16 cellular contexts compared by ENCODE assay signal in the genomic region with DNA sequence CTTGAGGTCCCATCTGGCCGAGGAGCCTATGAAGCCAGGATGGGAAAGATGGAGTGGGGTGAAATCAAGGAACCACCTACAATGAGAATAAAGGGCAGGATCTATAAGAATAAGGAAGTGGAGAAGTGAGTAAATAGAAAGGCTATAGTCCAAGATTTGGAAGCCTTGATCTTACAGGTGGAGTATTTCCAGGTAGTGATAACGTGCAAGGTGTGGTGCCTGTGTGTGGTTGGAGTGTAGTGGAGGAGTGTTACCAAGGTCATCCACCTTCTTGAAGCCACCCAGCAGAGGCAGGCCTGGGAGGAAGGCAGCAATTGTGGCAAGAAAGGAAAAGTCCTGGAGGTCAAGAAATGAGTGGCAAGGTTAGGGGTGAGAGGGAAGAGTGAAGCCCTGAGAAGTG.
DNase-seq lines count a peak whose midpoint lies in the region; TF ChIP-seq lines count a peak whose summit lies in the region.
"Had no signal": no experiment of that assay in that cellular context is flagged by ENCODE, and none has a peak within 500 bp of the region (broad histone marks: within the 10 kb centered on the region; RNA-seq: fewer than 3 reads in every experiment).

No MANE protein-coding gene starts in this region.

- H3K4me1 ChIP-seq in mesendoderm (ENCODE audit: control insufficient read depth, low read depth, low read length) (peaks cover 7% of the 10 kb centered on the region), stomach (peaks cover 18 to 88% (median 46%) of the 10 kb centered on the region in 4 donors)
- H3K4me1 ChIP-seq: esophagus muscularis mucosa had no signal

- H3K9me3 Mint-ChIP-seq in activated CD4-positive, alpha-beta T cell treated with anti-CD3 and anti-CD28 coated beads, Interleukin-2, amount 10 ng/mL, durations not matched to agents 7 days and 5 days = no peaks in the 10 kb centered on the region
- H3K9me3 Mint-ChIP-seq in activated T-helper 1 cell treated with anti-CD3 and anti-CD28 coated beads, Interleukin-12 subunit alpha, Interleukin-12 subunit beta, Interleukin-2, Interleukin-4 antibody, amounts not matched to agents 30 ng/mL and 10 ng/mL and 1 ng/mL, durations not matched to agents 14 hours and 24 hours and 36 hours = peaks cover 8% of the 10 kb centered on the region
- no peaks in the 10 kb centered on the region for H3K9me3 Mint-ChIP-seq in Calu3 (ENCODE audit: low read depth, unreplicated experiment)

- peak overlapping the region; percentile 47 for H3K27ac Mint-ChIP-seq in activated CD4-positive, alpha-beta T cell treated with anti-CD3 and anti-CD28 coated beads, Interleukin-2, amount 10 ng/mL, durations not matched to agents 7 days and 5 days
- peak overlapping the region; percentile 14 for H3K27ac Mint-ChIP-seq in activated T-helper 1 cell treated with anti-CD3 and anti-CD28 coated beads, Interleukin-12 subunit alpha, Interleukin-12 subunit beta, Interleukin-2, Interleukin-4 antibody, amounts not matched to agents 30 ng/mL and 10 ng/mL and 1 ng/mL, durations not matched to agents 14 hours and 24 hours and 36 hours
- H3K27ac Mint-ChIP-seq in Calu3 (ENCODE audit: unreplicated experiment) = no peak overlapping the region

- H4K5ac ChIP-seq in mesendoderm (ENCODE audit: low read length) = no peak overlapping the region

- TF ChIP-seq CTCF in stomach (IDR thresholded peaks at IDR 0.05) = no peak
- no peak for TF ChIP-seq CTCF in Calu3 (IDR thresholded peaks at IDR 0.05; ENCODE audit: unreplicated experiment)

- POLR2A ChIA-PET in activated CD4-positive, alpha-beta T cell treated with anti-CD3 and anti-CD28 coated beads, Interleukin-2, amount 10 ng/mL, durations not matched to agents 7 days and 5 days (lab: Charles Lee) = no interaction called here

- H3K4me1 Mint-ChIP-seq in activated CD4-positive, alpha-beta T cell treated with anti-CD3 and anti-CD28 coated beads, Interleukin-2, amount 10 ng/mL, durations not matched to agents 7 days and 5 days = peaks cover 61% of the 10 kb centered on the region
- peaks cover 65% of the 10 kb centered on the region for H3K4me1 Mint-ChIP-seq in activated T-helper 1 cell treated with anti-CD3 and anti-CD28 coated beads, Interleukin-12 subunit alpha, Interleukin-12 subunit beta, Interleukin-2, Interleukin-4 antibody, amounts not matched to agents 30 ng/mL and 10 ng/mL and 1 ng/mL, durations not matched to agents 14 hours and 24 hours and 36 hours (ENCODE audit: low read depth)
- peaks cover 14% of the 10 kb centered on the region for H3K4me1 Mint-ChIP-seq in Calu3 (ENCODE audit: low read depth, unreplicated experiment)

- intact Hi-C loops in activated T-helper 1 cell treated with anti-CD3 and anti-CD28 coated beads, Interleukin-12 subunit alpha, Interleukin-12 subunit beta, Interleukin-2, Interleukin-4 antibody, amounts not matched to agents 30 ng/mL and 10 ng/mL and 1 ng/mL, durations not matched to agents 14 hours and 24 hours and 36 hours (cut with micrococcal nuclease) = no loop called here
- intact Hi-C loops in stomach (cut with DNase I; ENCODE audit: low total_unique reads) = no loop called here
- intact Hi-C loops in Calu3 (cut with micrococcal nuclease; ENCODE audit: unreplicated experiment) = no loop called here

- H2BK120ac ChIP-seq in mesendoderm (ENCODE audit: low read depth, low read length) = no peak overlapping the region

- CTCF ChIA-PET in activated CD4-positive, alpha-beta T cell treated with anti-CD3 and anti-CD28 coated beads, Interleukin-2, amount 10 ng/mL, durations not matched to agents 7 days and 5 days (lab: Charles Lee) = no interaction called here
- CTCF ChIA-PET in Calu3 (lab: Charles Lee) = no interaction called here

- BruUV-seq in Calu3 (replicated peaks; lab: Mats Ljungman, UMichigan) = no TSS peak

- no peaks in the 10 kb centered on the region for H3K9me3 ChIP-seq in stomach
- H3K9me3 ChIP-seq: adrenal gland, esophagus muscularis mucosa had no signal

- no peak overlapping the region for H3K4me2 ChIP-seq in mesendoderm (ENCODE audit: low read length)

- H2BK15ac ChIP-seq in mesendoderm (replicated peaks; ENCODE audit: low read depth) = no peak overlapping the region

- no peak overlapping the region for H3K18ac ChIP-seq in mesendoderm (ENCODE audit: low read length)

- no peak overlapping the region for H3K9ac ChIP-seq in mesendoderm (ENCODE audit: low read length)

- no peaks in the 10 kb centered on the region for H3K27me3 ChIP-seq in mesendoderm (ENCODE audit: insufficient read depth, low read length, poor library complexity)
- H3K27me3 ChIP-seq in stomach = no peaks in the 10 kb centered on the region
- H3K27me3 ChIP-seq: adrenal gland, cardiac muscle cell, esophagus muscularis mucosa had no signal

- no peak overlapping the region for H4K8ac ChIP-seq in mesendoderm (ENCODE audit: low read depth, low read length)

- H3K36me3 ChIP-seq in mesendoderm (ENCODE audit: control insufficient read depth, insufficient read depth, low read length) (no peaks in the 10 kb centered on the region), stomach (no peaks in the 10 kb centered on the region)
- H3K36me3 ChIP-seq: adrenal gland, cardiac muscle cell, esophagus muscularis mucosa had no signal

- no peak overlapping the region for H3K23ac ChIP-seq in mesendoderm (ENCODE audit: low read length)

- H2BK5ac ChIP-seq in mesendoderm (ENCODE audit: low read length) = no peak overlapping the region

- H3K36me3 Mint-ChIP-seq in activated CD4-positive, alpha-beta T cell treated with anti-CD3 and anti-CD28 coated beads, Interleukin-2, amount 10 ng/mL, durations not matched to agents 7 days and 5 days (ENCODE audit: low read depth) = peaks cover 49% of the 10 kb centered on the region
- H3K36me3 Mint-ChIP-seq in activated T-helper 1 cell treated with anti-CD3 and anti-CD28 coated beads, Interleukin-12 subunit alpha, Interleukin-12 subunit beta, Interleukin-2, Interleukin-4 antibody, amounts not matched to agents 30 ng/mL and 10 ng/mL and 1 ng/mL, durations not matched to agents 14 hours and 24 hours and 36 hours (ENCODE audit: low read depth) = peaks cover 22% of the 10 kb centered on the region
- H3K36me3 Mint-ChIP-seq in Calu3 (ENCODE audit: insufficient read depth, unreplicated experiment) = no peaks in the 10 kb centered on the region

- peak overlapping the region; percentile 3 for H3K56ac ChIP-seq in mesendoderm (ENCODE audit: low read length)

- H3K27ac ChIP-seq in mesendoderm (ENCODE audit: low read depth, low read length) (no peak overlapping the region), stomach (peak overlapping the region; percentile 75 to 87 (median 84))
- H3K27ac ChIP-seq: adrenal gland, cardiac muscle cell, esophagus muscularis mucosa had no signal

- H3K79me1 ChIP-seq in mesendoderm (ENCODE audit: low read length) = no peaks in the 10 kb centered on the region

- WGBS in mesendoderm (ENCODE audit: extremely low coverage, insufficient coverage, low lambda C conversion rate) = no CpG with 5 or more reads among the region's 2 CpGs
- WGBS in stomach, 5 donors = 33 to 60% (median 41%) methylated on average over 2 of the region's 2 CpGs

- no peak overlapping the region for H2AK5ac ChIP-seq in mesendoderm (ENCODE audit: low read length)

- H3K4me3 ChIP-seq in mesendoderm (ENCODE audit: low read length) (no peak overlapping the region), stomach (no peak overlapping the region)
- H3K4me3 ChIP-seq: adrenal gland, cardiac muscle cell, esophagus muscularis mucosa had no signal

- H3K4ac ChIP-seq in mesendoderm (ENCODE audit: low read depth, low read length) = no peak overlapping the region

- H3K79me2 ChIP-seq in mesendoderm (ENCODE audit: control insufficient read depth, insufficient read depth, low read length) = no peaks in the 10 kb centered on the region

- H3K4me3 Mint-ChIP-seq in activated CD4-positive, alpha-beta T cell treated with anti-CD3 and anti-CD28 coated beads, Interleukin-2, amount 10 ng/mL, durations not matched to agents 7 days and 5 days = no peak overlapping the region
- H3K4me3 Mint-ChIP-seq in activated T-helper 1 cell treated with anti-CD3 and anti-CD28 coated beads, Interleukin-12 subunit alpha, Interleukin-12 subunit beta, Interleukin-2, Interleukin-4 antibody, amounts not matched to agents 30 ng/mL and 10 ng/mL and 1 ng/mL, durations not matched to agents 14 hours and 24 hours and 36 hours = no peak overlapping the region
- no peak overlapping the region for H3K4me3 Mint-ChIP-seq in Calu3 (ENCODE audit: low read depth, unreplicated experiment)

- no peak for TF ChIP-seq POLR2A in stomach (IDR thresholded peaks at IDR 0.05)

- no peak for DNase-seq in activated CD4-positive, alpha-beta T cell treated with anti-CD3 and anti-CD28 coated beads, Interleukin-2, amount 10 ng/mL, durations not matched to agents 7 days and 5 days
- no peak for DNase-seq in activated CD4-positive, alpha-beta T cell treated with anti-CD3 and anti-CD28 coated beads for 1 hour
- DNase-seq in activated T-helper 1 cell treated with anti-CD3 and anti-CD28 coated beads, Interleukin-12 subunit alpha, Interleukin-12 subunit beta, Interleukin-2, Interleukin-4 antibody, amounts not matched to agents 30 ng/mL and 10 ng/mL and 1 ng/mL, durations not matched to agents 14 hours and 24 hours and 36 hours (ENCODE audit: low spot score) = no peak
- DNase-seq in mesendoderm (no peak), stomach (peak; percentile 69), NCI-H1436 treated with DMSO at 0.1 percent for 48 hours (lab: John Stamatoyannopoulos, UW) (no peak), Calu3 (no peak), NCI-H2227 treated with DMSO at 0.1 percent for 48 hours (lab: John Stamatoyannopoulos, UW) (no peak)
- DNase-seq: activated CD4-positive, alpha-beta T cell treated with anti-CD3 and anti-CD28 coated beads, Interleukin-2, amount 50 U/mL, for 1 hour; adrenal gland; glutamatergic neuron; left ventricle myocardium superior; NCI-H1417 treated with DMSO at 0.1 percent for 48 hours; NCI-H2171 had no signal

- no peak for TF ChIP-seq EP300 in stomach (IDR thresholded peaks at IDR 0.05)

- H3K27me3 Mint-ChIP-seq in activated CD4-positive, alpha-beta T cell treated with anti-CD3 and anti-CD28 coated beads, Interleukin-2, amount 10 ng/mL, durations not matched to agents 7 days and 5 days = no peaks in the 10 kb centered on the region
- H3K27me3 Mint-ChIP-seq in activated T-helper 1 cell treated with anti-CD3 and anti-CD28 coated beads, Interleukin-12 subunit alpha, Interleukin-12 subunit beta, Interleukin-2, Interleukin-4 antibody, amounts not matched to agents 30 ng/mL and 10 ng/mL and 1 ng/mL, durations not matched to agents 14 hours and 24 hours and 36 hours (ENCODE audit: insufficient read depth) = no peaks in the 10 kb centered on the region
- no peaks in the 10 kb centered on the region for H3K27me3 Mint-ChIP-seq in Calu3 (ENCODE audit: unreplicated experiment)
